19 cellular contexts compared by ENCODE assay signal in the genomic region with DNA sequence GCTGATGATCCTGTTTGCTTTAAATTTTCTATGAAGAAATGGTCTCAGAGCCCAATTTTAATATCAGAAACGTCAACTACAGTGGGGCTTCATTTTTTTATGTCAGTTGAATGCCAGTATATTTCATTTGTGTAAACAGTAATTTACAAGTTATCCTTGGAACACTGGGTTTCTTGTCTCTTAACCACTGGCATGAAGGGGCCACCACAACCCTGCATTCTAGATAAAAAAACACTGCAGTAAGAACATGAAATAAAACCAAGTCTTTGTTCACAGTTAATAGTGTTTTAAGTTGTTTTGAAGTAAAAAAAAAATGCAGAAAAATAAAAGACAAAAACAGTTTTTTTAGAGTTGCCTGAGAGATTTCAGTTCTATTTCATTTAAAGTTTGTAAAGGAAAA. TPM values are rescaled to one million over a fixed set of nuclear protein-coding genes. Genes with fewer than 3 reads are reported as not detected.
"Had no signal": no experiment of that assay in that cellular context is flagged by ENCODE, and none has a peak within 500 bp of the region (broad histone marks: within the 10 kb centered on the region; RNA-seq: fewer than 3 reads in every experiment).

No MANE protein-coding gene starts in this region.

- H3K36me3 ChIP-seq: cardiac muscle cell, gastrocnemius medialis, left ventricle myocardium inferior, right atrium auricular region had no signal

- H3K27me3 Mint-ChIP-seq: activated CD4-positive, alpha-beta T cell treated with anti-CD3 and anti-CD28 coated beads, Interleukin-2, amount 10 ng/mL, durations not matched to agents 7 days and 5 days; activated naive CD8-positive, alpha-beta T cell; natural killer cell treated with Interleukin-12 subunit alpha and Interleukin-12 subunit beta and Interleukin-15 and Interleukin-18, amount 100 ng/mL, for 72 hours had no signal

- H3K4me1 ChIP-seq: gastrocnemius medialis had no signal

- H3K9me3 Mint-ChIP-seq: activated CD4-positive, alpha-beta T cell treated with anti-CD3 and anti-CD28 coated beads, Interleukin-2, amount 10 ng/mL, durations not matched to agents 7 days and 5 days had no signal

- H3K4me1 Mint-ChIP-seq: activated CD4-positive, alpha-beta T cell treated with anti-CD3 and anti-CD28 coated beads, Interleukin-2, amount 10 ng/mL, durations not matched to agents 7 days and 5 days had no signal

- H3K36me3 Mint-ChIP-seq: activated naive CD8-positive, alpha-beta T cell; natural killer cell treated with Interleukin-12 subunit alpha and Interleukin-12 subunit beta and Interleukin-15 and Interleukin-18, amount 100 ng/mL, for 72 hours had no signal

- H3K4me3 Mint-ChIP-seq: activated CD4-positive, alpha-beta T cell treated with anti-CD3 and anti-CD28 coated beads, Interleukin-2, amount 10 ng/mL, durations not matched to agents 7 days and 5 days; activated naive CD8-positive, alpha-beta T cell; activated T-cell treated with anti-CD3 and anti-CD28 coated beads, Interleukin-2, amount 50 U/mL, for 72 hours; natural killer cell treated with Interleukin-12 subunit alpha and Interleukin-12 subunit beta and Interleukin-15 and Interleukin-18, amount 100 ng/mL, for 72 hours had no signal

- H3K4me3 ChIP-seq: cardiac muscle cell, gastrocnemius medialis, left ventricle myocardium inferior, right atrium auricular region, SK-N-MC had no signal

- H3K27ac ChIP-seq: cardiac muscle cell, gastrocnemius medialis, left ventricle myocardium inferior, right atrium auricular region, SK-N-MC had no signal

- ATAC-seq: activated T-cell treated with anti-CD3 and anti-CD28 coated beads, Interleukin-2, amount 50 U/mL, for 72 hours; esophagus mucosa; gastrocnemius medialis; natural killer cell treated with Interleukin-12 subunit alpha and Interleukin-12 subunit beta and Interleukin-15 and Interleukin-18, amount 100 ng/mL, for 72 hours had no signal

- H3K27ac Mint-ChIP-seq: activated CD4-positive, alpha-beta T cell treated with anti-CD3 and anti-CD28 coated beads, Interleukin-2, amount 10 ng/mL, durations not matched to agents 7 days and 5 days; activated naive CD8-positive, alpha-beta T cell; activated T-cell treated with anti-CD3 and anti-CD28 coated beads, Interleukin-2, amount 50 U/mL, for 72 hours; natural killer cell treated with Interleukin-12 subunit alpha and Interleukin-12 subunit beta and Interleukin-15 and Interleukin-18, amount 100 ng/mL, for 72 hours had no signal

- H3K9me3 ChIP-seq: gastrocnemius medialis, right atrium auricular region had no signal

- DNase-seq: activated CD4-positive, alpha-beta T cell treated with anti-CD3 and anti-CD28 coated beads, Interleukin-2, amount 10 ng/mL, durations not matched to agents 7 days and 5 days; activated CD8-positive, alpha-beta memory T cell treated with anti-CD3 and anti-CD28 coated beads, Interleukin-2, amount 50 U/mL, for 48 hours; activated gamma-delta T cell; activated T-cell treated with anti-CD3 and anti-CD28 coated beads, Interleukin-2, amount 50 U/mL, for 72 hours; gastrocnemius medialis; hippocampal formation; left ventricle myocardium inferior; mesendoderm; stimulated activated CD4-positive, alpha-beta T cell treated with anti-CD3 and anti-CD28 coated beads, Interleukin-4, amount 100 ng/mL, for 24 hours; stimulated activated naive CD4-positive, alpha-beta T cell treated with Interleukin-2 at 50 U/mL for 16 hours; trophoblast cell had no signal

- H3K27me3 ChIP-seq: cardiac muscle cell, gastrocnemius medialis, right atrium auricular region had no signal

RNA-seq across cellular contexts. Expression of a gene that starts 8.0 kb away (rescaled TPM):
- total RNA-seq: activated CD4-positive, alpha-beta T cell treated with anti-CD3 and anti-CD28 coated beads, Interleukin-2, amount 10 ng/mL, durations not matched to agents 7 days and 5 days; activated T-cell treated with anti-CD3 and anti-CD28 coated beads, Interleukin-2, amount 50 U/mL, for 72 hours; cardiac muscle cell; esophagus mucosa; gastrocnemius medialis; kidney epithelial cell; left ventricle myocardium inferior; natural killer cell treated with Interleukin-12 subunit alpha and Interleukin-12 subunit beta and Interleukin-15 and Interleukin-18, amount 100 ng/mL, for 72 hours; right atrium auricular region; skeletal muscle tissue had no signal
